23 cellular contexts compared by ENCODE assay signal in genomic region chr16:78364501-78364900, GRCh38.
DNase-seq lines count a peak whose midpoint lies in the region; ATAC-seq, FAIRE-seq and TF ChIP-seq lines count a peak whose summit lies in the region.
"Had no signal": no experiment of that assay in that cellular context is flagged by ENCODE, and none has a peak within 500 bp of the region (broad histone marks: within the 10 kb centered on the region; RNA-seq: fewer than 3 reads in every experiment).

No MANE protein-coding gene starts in this region.

- H3K4me2 ChIP-seq in endothelial cell of umbilical vein (ENCODE audit: insufficient read depth, low read length) (no peak overlapping the region), neural cell (ENCODE audit: low read length) (no peak overlapping the region)
- H3K4me2 ChIP-seq: BLaER1, GM23338 had no signal

- intact Hi-C loops in endothelial cell of umbilical vein (cut with micrococcal nuclease): no loop called here

- H3K9me3 ChIP-seq in endothelial cell of umbilical vein (replicated peaks; ENCODE audit: control insufficient read depth, insufficient read depth, low read length): no peaks in the 10 kb centered on the region
- H3K9me3 ChIP-seq in neural cell (ENCODE audit: low read length): no peaks in the 10 kb centered on the region
- H3K9me3 ChIP-seq: BLaER1 had no signal

- H2AFZ ChIP-seq in endothelial cell of umbilical vein (ENCODE audit: low read depth, low read length) (no peak overlapping the region), neural cell (ENCODE audit: low read depth, low read length) (no peak overlapping the region)
- H2AFZ ChIP-seq: GM23338 had no signal

- TF ChIP-seq EP300 in neural cell (conservative IDR thresholded peaks at IDR 0.05; ENCODE audit: poor library complexity, severe bottlenecking): no peak

- TF ChIP-seq CTCF in D721Med (IDR thresholded peaks at IDR 0.05; ENCODE audit: insufficient read depth, missing control alignments): no peak
- no peak for TF ChIP-seq CTCF in endothelial cell of umbilical vein (IDR thresholded peaks at IDR 0.05; ENCODE audit: extremely low read depth in 1 of 2, insufficient read depth in 1 of 2, low read depth in 1 of 2, low read length in 2 of 2)
- TF ChIP-seq CTCF in neural cell (IDR thresholded peaks at IDR 0.05; ENCODE audit: poor library complexity, severe bottlenecking): no peak

- CTCF ChIA-PET in endothelial cell of umbilical vein (lab: Charles Lee): no interaction called here

- peak; percentile 17 for DNase-seq in D721Med (ENCODE audit: insufficient read length, low spot score)
- peak; percentile 65 for DNase-seq in NCI-H524 treated with DMSO at 0.1 percent for 48 hours (lab: John Stamatoyannopoulos, UW)
- peak; percentile 0 for DNase-seq in endothelial cell of umbilical vein (ENCODE audit: low read depth, low spot score)
- DNase-seq in activated CD4-positive, CD25-positive, alpha-beta regulatory T cell treated with anti-CD3 and anti-CD28 coated beads, Interleukin-2, amount 50 U/mL, for 72 hours: no peak
- no peak for DNase-seq in hippocampal formation (lab: John Stamatoyannopoulos, UW)
- DNase-seq: CD8-positive, alpha-beta T cell; DMS79 treated with DMSO at 0.1 percent for 48 hours; IMR-90; Kasumi-1; NCI-H1105 treated with DMSO at 0.1 percent for 48 hours; NCI-H1694 treated with DMSO at 0.1 percent for 48 hours; NCI-H2107; NCI-H345 had no signal

- H3K36me3 ChIP-seq in endothelial cell of umbilical vein (ENCODE audit: control insufficient read depth in 2 of 2, extremely low read depth in 1 of 2, insufficient read depth in 2 of 2, low read length in 2 of 2) (no peaks in the 10 kb centered on the region), neural cell (ENCODE audit: insufficient read depth, low read length) (no peaks in the 10 kb centered on the region)
- H3K36me3 ChIP-seq: BLaER1 had no signal

- POLR2A ChIA-PET in endothelial cell of umbilical vein (lab: Charles Lee): no interaction called here

- ATAC-seq in HG02884 (IDR thresholded peaks at IDR 0.05; ENCODE audit: unreplicated experiment) (no peak), HG03469 (IDR thresholded peaks at IDR 0.05; ENCODE audit: unreplicated experiment) (no peak)
- ATAC-seq: CD8-positive, alpha-beta T cell; GM12878; Panc1 had no signal

- H3K9ac ChIP-seq in endothelial cell of umbilical vein (replicated peaks; ENCODE audit: extremely low read depth, insufficient read depth, low read length) (no peak overlapping the region), neural cell (ENCODE audit: low read length) (no peak overlapping the region)
- H3K9ac ChIP-seq: BLaER1 had no signal

- dilution Hi-C loops in endothelial cell of umbilical vein (cut with MboI; ENCODE audit: extremely low pct_ligation_motif_present, low sequenced_read_pairs): no loop called here

- FAIRE-seq in D721Med (lab: Jason Lieb, UNC): no peak
- FAIRE-seq in endothelial cell of umbilical vein (lab: Jason Lieb, UNC): no peak
- FAIRE-seq: A204.1, G401.6, GM12878 had no signal

- no peaks in the 10 kb centered on the region for H3K27me3 ChIP-seq in endothelial cell of umbilical vein (ENCODE audit: control insufficient read depth in 2 of 2, insufficient read depth in 2 of 2, low read length in 2 of 2)
- no peaks in the 10 kb centered on the region for H3K27me3 ChIP-seq in neural cell (ENCODE audit: insufficient read depth, low read depth, low read length)
- H3K27me3 ChIP-seq: BLaER1 had no signal

- H3K4me3 ChIP-seq in endothelial cell of umbilical vein (replicated peaks in 1 of 3; ENCODE audit: insufficient read depth in 1 of 3, low read depth in 1 of 3, low read length in 3 of 3) (no peak overlapping the region), neural cell (ENCODE audit: low read length) (no peak overlapping the region)
- H3K4me3 ChIP-seq: BLaER1, GM12878, GM23338, SK-N-MC had no signal

- no peaks in the 10 kb centered on the region for H3K4me1 ChIP-seq in endothelial cell of umbilical vein (ENCODE audit: control insufficient read depth, extremely low read depth, insufficient read depth, low read length)

- H3K9me2 ChIP-seq in neural cell (ENCODE audit: insufficient read depth, low read length): no peaks in the 10 kb centered on the region

- H3K79me2 ChIP-seq in endothelial cell of umbilical vein (ENCODE audit: control insufficient read depth, insufficient read depth, low read length): no peaks in the 10 kb centered on the region
- H3K79me2 ChIP-seq in neural cell (replicated peaks; ENCODE audit: insufficient read depth, low read length): no peaks in the 10 kb centered on the region

- no peak for TF ChIP-seq RAD21 in neural cell (conservative IDR thresholded peaks at IDR 0.05)

- H3K27ac ChIP-seq in endothelial cell of umbilical vein (ENCODE audit: insufficient read depth, low read depth, low read length): no peak overlapping the region
- no peak overlapping the region for H3K27ac ChIP-seq in neural cell (ENCODE audit: low read length)
- H3K27ac ChIP-seq: BLaER1, SK-N-MC had no signal

- H4K20me1 ChIP-seq in endothelial cell of umbilical vein (replicated peaks; ENCODE audit: control insufficient read depth, extremely low read depth, insufficient read depth, low read length) (no peaks in the 10 kb centered on the region), neural cell (ENCODE audit: insufficient read depth) (no peaks in the 10 kb centered on the region)
- H4K20me1 ChIP-seq: BLaER1 had no signal

- no peak for TF ChIP-seq POLR2A in endothelial cell of umbilical vein (IDR thresholded peaks at IDR 0.05; ENCODE audit: low read depth, low read length)

- H3K9me1 ChIP-seq in endothelial cell of umbilical vein (replicated peaks; ENCODE audit: control insufficient read depth, extremely low read depth, insufficient read depth, low read length): no peaks in the 10 kb centered on the region

- BruUV-seq in endothelial cell of umbilical vein (replicated peaks; lab: Mats Ljungman, UMichigan): no TSS peak

- H3F3A ChIP-seq in neural cell (ENCODE audit: insufficient read depth, low read length, poor library complexity, severe bottlenecking): no peaks in the 10 kb centered on the region

TF ChIP-seq in endothelial cell of umbilical vein, 7 proteins besides CTCF, POLR2A, EP300 and RAD21:
- TF ChIP-seq MAX (IDR thresholded peaks at IDR 0.05; ENCODE audit: insufficient read depth, insufficient read length): no peak
- no peak for TF ChIP-seq FOS (IDR thresholded peaks at IDR 0.05; ENCODE audit: borderline replicate concordance, insufficient read depth, low read length)
- TF ChIP-seq GATA2 (IDR thresholded peaks at IDR 0.05; ENCODE audit: insufficient read depth, insufficient read length, low read depth, low read length): no peak
- no peak for TF ChIP-seq POLR2AphosphoS5 (IDR thresholded peaks at IDR 0.05; ENCODE audit: insufficient read depth, low read depth, low read length)
- TF ChIP-seq JUN (IDR thresholded peaks at IDR 0.05; ENCODE audit: borderline replicate concordance, insufficient read depth, insufficient read length, low read depth): no peak
- TF ChIP-seq MYC (IDR thresholded peaks at IDR 0.05; ENCODE audit: low read depth, low read length): no peak
- TF ChIP-seq EZH2 (IDR thresholded peaks at IDR 0.05; ENCODE audit: borderline replicate concordance, low read depth, low read length, severe bottlenecking): no peak

TF ChIP-seq in neural cell, 6 proteins besides CTCF, POLR2A, EP300 and RAD21:
- peak; percentile 70 for TF ChIP-seq POLR2AphosphoS5 (IDR thresholded peaks at IDR 0.05)
- TF ChIP-seq MXI1 (conservative IDR thresholded peaks at IDR 0.05; ENCODE audit: poor library complexity, severe bottlenecking): no peak
- peak; percentile 50 for TF ChIP-seq REST (IDR thresholded peaks at IDR 0.05; ENCODE audit: borderline replicate concordance)

Comparison
In these comparisons a context has a peak if more than half of its experiments do, and no peak if none do; other contexts are left out.
1. DNase-seq: peak in D721Med (single experiment), NCI-H524 treated with DMSO at 0.1 percent for 48 hours (single experiment) and endothelial cell of umbilical vein (single experiment); none in activated CD4-positive, CD25-positive, alpha-beta regulatory T cell treated with anti-CD3 and anti-CD28 coated beads, Interleukin-2, amount 50 U/mL, for 72 hours (single experiment) and hippocampal formation (0 of 2).